8 cellular contexts compared by ENCODE assay signal in the genomic region with DNA sequence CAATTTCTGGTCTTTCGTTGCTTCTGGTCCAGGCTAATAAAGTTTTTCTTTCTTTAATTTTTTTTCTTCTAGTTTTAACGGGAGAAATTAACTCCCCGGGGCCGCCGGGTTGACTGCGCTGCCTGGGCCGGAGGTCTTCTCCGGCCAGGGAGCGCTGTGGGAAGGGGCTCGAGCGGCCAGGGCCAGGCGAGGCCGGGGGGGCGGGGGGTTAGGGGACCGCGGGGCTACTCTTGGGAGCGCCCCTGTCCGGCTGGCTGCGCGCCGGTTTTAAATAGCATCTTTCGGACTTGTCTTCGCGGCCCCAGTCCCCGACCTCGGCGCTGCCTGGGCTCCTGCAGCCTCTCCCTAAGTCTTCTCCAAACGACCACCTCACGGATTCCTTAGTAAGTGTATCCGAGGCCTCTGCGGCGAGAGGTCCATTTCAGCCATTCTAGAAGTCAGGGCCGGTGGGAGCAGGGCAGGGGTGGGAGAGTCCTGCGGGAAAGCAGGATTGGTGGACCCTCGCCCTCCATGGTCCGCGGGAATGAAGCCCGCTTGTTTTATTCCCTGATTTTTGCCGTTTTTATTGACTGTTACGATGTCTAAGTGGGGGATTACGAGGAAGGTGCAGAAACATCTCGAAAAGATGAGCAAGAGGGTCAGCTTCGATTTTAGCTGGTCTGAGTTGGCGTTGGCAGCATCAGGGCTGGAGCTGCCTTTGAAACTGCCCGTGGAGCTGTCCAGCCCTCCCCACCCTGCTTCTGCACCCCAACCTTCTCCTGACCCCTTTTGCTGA. TPM values are rescaled to one million over a fixed set of nuclear protein-coding genes. Genes with fewer than 3 reads are reported as not detected.
DNase-seq lines count a peak whose midpoint lies in the region; ATAC-seq and TF ChIP-seq lines count a peak whose summit lies in the region.

No MANE protein-coding gene starts in this region.

- H3K4me3 Mint-ChIP-seq in activated naive CD8-positive, alpha-beta T cell: peak overlapping the region; percentile 94

- ATAC-seq in GM18907 (IDR thresholded peaks at IDR 0.05; ENCODE audit: unreplicated experiment) (peak; percentile 39), HG03097 (IDR thresholded peaks at IDR 0.05; ENCODE audit: low FRiP score, unreplicated experiment) (peak; percentile 15)

- peaks cover 17% of the 10 kb centered on the region for H3K36me3 Mint-ChIP-seq in activated naive CD8-positive, alpha-beta T cell

- H3K4me1 Mint-ChIP-seq in activated naive CD8-positive, alpha-beta T cell (ENCODE audit: low read depth): peaks cover 52% of the 10 kb centered on the region

- peaks cover 5% of the 10 kb centered on the region for H3K27me3 ChIP-seq in left ventricle myocardium inferior (ENCODE audit: low read depth)

- peaks cover 16% of the 10 kb centered on the region for H3K4me1 ChIP-seq in left ventricle myocardium inferior

- no peaks in the 10 kb centered on the region for H3K9me3 ChIP-seq in left ventricle myocardium inferior (replicated peaks)

- intact Hi-C loops in left ventricle myocardium inferior (cut with micrococcal nuclease): no loop called here

- peak overlapping the region; percentile 78 for H3K4me3 ChIP-seq in left ventricle myocardium inferior

- peaks cover 3% of the 10 kb centered on the region for H3K9me3 Mint-ChIP-seq in activated naive CD8-positive, alpha-beta T cell (ENCODE audit: low read depth)

- DNase-seq in CD1c-positive myeloid dendritic cell (ENCODE audit: extremely low spot score) (peak; percentile 10), NCI-H82 (lab: John Stamatoyannopoulos, UW) (peak; percentile 67), left ventricle myocardium inferior (peak; percentile 30), pons (ENCODE audit: low spot score) (peak; percentile 25), NCI-H526 treated with DMSO at 0.1 percent for 48 hours (lab: John Stamatoyannopoulos, UW) (no peak)

- H3K27ac ChIP-seq in left ventricle myocardium inferior (replicated peaks): peak overlapping the region; percentile 87

- H3K27ac Mint-ChIP-seq in activated naive CD8-positive, alpha-beta T cell: peak overlapping the region; percentile 94

- H3K36me3 ChIP-seq in left ventricle myocardium inferior: no peaks in the 10 kb centered on the region

- H3K27me3 Mint-ChIP-seq in activated naive CD8-positive, alpha-beta T cell: no peaks in the 10 kb centered on the region

- no peak for TF ChIP-seq CTCF in left ventricle myocardium inferior (IDR thresholded peaks at IDR 0.05; ENCODE audit: borderline replicate concordance)

RNA-seq across cellular contexts. Expression of gene PHF14, which starts 0.5 kb away (rescaled TPM):
- 13.0 TPM for total RNA-seq in left ventricle myocardium inferior
